Comparison of ENCODE assay signal across 18 cellular contexts in genomic region chr1:20373286-20373685, GRCh38.
A peak's percentile ranks its signal among the peaks of the same experiment; 100 is the strongest.
DNase-seq lines count a peak whose midpoint lies in the region; ATAC-seq, FAIRE-seq and TF ChIP-seq lines count a peak whose summit lies in the region.
"Had no signal": no experiment of that assay in that cellular context is flagged by ENCODE, and none has a peak within 500 bp of the region (broad histone marks: within the 10 kb centered on the region; RNA-seq: fewer than 3 reads in every experiment).

No MANE protein-coding gene starts in this region.

- TF ChIP-seq POLR2A in K562 (conservative IDR thresholded peaks at IDR 0.05): no peak

- no peak overlapping the region for H3K14ac ChIP-seq in H9 (ENCODE audit: insufficient read depth, low read length)

- TF ChIP-seq EP300 in K562 (IDR thresholded peaks at IDR 0.05; ENCODE audit: low read length): no peak

- no peak overlapping the region for H3K4me2 ChIP-seq in H9 (ENCODE audit: insufficient read depth, insufficient read length, low read length)
- H3K4me2 ChIP-seq in K562 (ENCODE audit: insufficient read depth, low read length): no peak overlapping the region
- no peak overlapping the region for H3K4me2 ChIP-seq in parathyroid adenoma (ENCODE audit: low read length)
- H3K4me2 ChIP-seq: PC-9 had no signal

- no peak overlapping the region for H2BK15ac ChIP-seq in H9 (ENCODE audit: low read depth, low read length)

- peaks cover 96% of the 10 kb centered on the region for H3K27me3 Mint-ChIP-seq in H9 (ENCODE audit: low read depth)

- no peak overlapping the region for H3K18ac ChIP-seq in H9 (ENCODE audit: insufficient read length, low read depth, low read length)

- no peak overlapping the region for H3K27ac ChIP-seq in H9 (ENCODE audit: insufficient read length, low read depth, low read length)
- no peak overlapping the region for H3K27ac ChIP-seq in K562 (ENCODE audit: extremely low read depth, low read depth, low read length)
- H3K27ac ChIP-seq in parathyroid adenoma: peak overlapping the region; percentile 51
- H3K27ac ChIP-seq: 22Rv1, GM23248, PC-9 had no signal

- H3K4me3 ChIP-seq in K562 (no peak overlapping the region), parathyroid adenoma (ENCODE audit: low read depth, low read length) (no peak overlapping the region)
- H3K4me3 ChIP-seq: GM23248, PC-9 had no signal

- POLR2A ChIA-PET in K562 (lab: Yijun Ruan, JAX): no interaction called here

- H2AK5ac ChIP-seq in H9 (ENCODE audit: insufficient read length, low read length): no peak overlapping the region

- no peak overlapping the region for H2BK120ac ChIP-seq in H9 (ENCODE audit: low read depth, low read length, poor library complexity, severe bottlenecking)

- no peaks in the 10 kb centered on the region for H3K36me3 Mint-ChIP-seq in H9 (ENCODE audit: insufficient read depth in 1 of 3, low read depth in 3 of 3)
- H3K36me3 Mint-ChIP-seq: CD4-positive, CD25-positive, alpha-beta regulatory T cell had no signal

- H3K79me2 ChIP-seq in H9 (ENCODE audit: insufficient read depth, low read length) (no peaks in the 10 kb centered on the region), K562 (ENCODE audit: control insufficient read depth, insufficient read depth, low read length) (no peaks in the 10 kb centered on the region), parathyroid adenoma (no peaks in the 10 kb centered on the region)

- TF ChIP-seq CTCF in H9 (conservative IDR thresholded peaks at IDR 0.05) (no peak), K562 (IDR thresholded peaks at IDR 0.05 in 2 of 3, conservative IDR thresholded peaks at IDR 0.05 in 1 of 3; ENCODE audit: insufficient read depth in 2 of 3, low read depth in 1 of 3, low read length in 3 of 3) (no peak), parathyroid adenoma (IDR thresholded peaks at IDR 0.05) (no peak)

- H3K9ac ChIP-seq in H9 (ENCODE audit: extremely low read depth, insufficient read length, low read length): no peak overlapping the region
- no peak overlapping the region for H3K9ac ChIP-seq in K562 (ENCODE audit: insufficient read depth in 1 of 2, low read depth in 2 of 2, low read length in 2 of 2)
- H3K9ac ChIP-seq in parathyroid adenoma: no peak overlapping the region
- H3K9ac ChIP-seq: GM23248 had no signal

- peak in 2 of 3 experiments; percentile 28 to 48 for DNase-seq in NCI-H1417 (lab: John Stamatoyannopoulos, UW)
- DNase-seq in NCI-H1417 treated with DMSO at 0.1 percent for 48 hours (lab: John Stamatoyannopoulos, UW): no peak
- peak; percentile 42 for DNase-seq in H9
- DNase-seq in K562 (ENCODE audit: extremely low read depth in 1 of 4, low spot score in 3 of 4): no peak
- DNase-seq in activated CD8-positive, alpha-beta memory T cell treated with anti-CD3 and anti-CD28 coated beads, Interleukin-2, amount 50 U/mL, for 48 hours: no peak
- DNase-seq in HuH-7 (ENCODE audit: low spot score): no peak
- DNase-seq: AML-193; CD4-positive, CD25-positive, alpha-beta regulatory T cell; DMS 273 treated with DMSO at 0.1 percent for 48 hours; NCI-H1436 treated with DMSO at 0.1 percent for 48 hours; NCI-H2029 had no signal

- peaks cover 2 to 12% of the 10 kb centered on the region in 2 experiments; a peak in 3 of 4 replicates for H3K4me1 Mint-ChIP-seq in H9
- H3K4me1 Mint-ChIP-seq: CD4-positive, CD25-positive, alpha-beta regulatory T cell had no signal

- FAIRE-seq in K562 (lab: Jason Lieb, UNC): no peak
- FAIRE-seq: G401.6 had no signal

- no peak overlapping the region for H3K56ac ChIP-seq in H9 (ENCODE audit: insufficient read length, low read depth, low read length)

- no peaks in the 10 kb centered on the region for H3K79me1 ChIP-seq in H9 (ENCODE audit: insufficient read depth, low read depth, low read length, poor library complexity, severe bottlenecking)

- ATAC-seq in K562 (no peak), HG02884 (IDR thresholded peaks at IDR 0.05; ENCODE audit: unreplicated experiment) (no peak)
- ATAC-seq: HCT116 had no signal

- H3K27ac Mint-ChIP-seq in H9: peak overlapping the region in 1 of 3 experiments; percentile 57; a peak in 1 of 7 replicates
- H3K27ac Mint-ChIP-seq: CD4-positive, CD25-positive, alpha-beta regulatory T cell had no signal

- no peaks in the 10 kb centered on the region for H3K9me1 ChIP-seq in K562 (ENCODE audit: control insufficient read depth, insufficient read depth, low read length)

- H4K5ac ChIP-seq in H9 (ENCODE audit: insufficient read length, low read depth, low read length): no peak overlapping the region

- H2BK12ac ChIP-seq in H9 (ENCODE audit: insufficient read length, low read depth, low read length): no peak overlapping the region

- no peak overlapping the region for H3K4ac ChIP-seq in H9 (ENCODE audit: low read depth, low read length)

- TF ChIP-seq RAD21 in K562 (CRISPR knock-in tag; conservative IDR thresholded peaks at IDR 0.05 in 1 of 2, IDR thresholded peaks at IDR 0.05 in 1 of 2): no peak

- no peak overlapping the region for H2BK20ac ChIP-seq in H9 (ENCODE audit: low read depth, low read length, poor library complexity, severe bottlenecking)

- H4K20me1 ChIP-seq in H9 (ENCODE audit: control insufficient read depth, insufficient read depth, insufficient read length) (no peaks in the 10 kb centered on the region), K562 (replicated peaks; ENCODE audit: control insufficient read depth, insufficient read depth, low read length) (peaks cover 6% of the 10 kb centered on the region)

- H3K36me3 ChIP-seq in K562 (ENCODE audit: control insufficient read depth, insufficient read depth, low read length) (no peaks in the 10 kb centered on the region), parathyroid adenoma (ENCODE audit: control insufficient read depth, insufficient read depth, low read length) (no peaks in the 10 kb centered on the region)

- H3K9me3 Mint-ChIP-seq in H9: no peaks in the 10 kb centered on the region; a peak in 1 of 5 replicates
- H3K9me3 Mint-ChIP-seq: CD4-positive, CD25-positive, alpha-beta regulatory T cell had no signal

- H4K91ac ChIP-seq in H9 (ENCODE audit: insufficient read length, low read depth, low read length): no peak overlapping the region

- CTCF ChIA-PET in K562 (lab: Yijun Ruan, JAX; ENCODE audit: low intra/inter-chr PET ratio): no interaction called here

- no peak overlapping the region for H3T11ph ChIP-seq in H9 (ENCODE audit: low read length)

- no peaks in the 10 kb centered on the region for H3K9me3 ChIP-seq in H9 (ENCODE audit: control insufficient read depth, low read depth, low read length)
- no peaks in the 10 kb centered on the region for H3K9me3 ChIP-seq in K562 (replicated peaks; ENCODE audit: control insufficient read depth, insufficient read depth, low read depth, low read length)
- H3K9me3 ChIP-seq in parathyroid adenoma (ENCODE audit: control insufficient read depth, low read length): no peaks in the 10 kb centered on the region

- H2BK5ac ChIP-seq in H9 (ENCODE audit: insufficient read length, low read length): no peak overlapping the region

- H3K27me3 ChIP-seq in H9 (ENCODE audit: insufficient read depth, low read length): peaks cover 3% of the 10 kb centered on the region; the same call in 1 of the 2 replicates
- H3K27me3 ChIP-seq in K562 (ENCODE audit: control insufficient read depth in 2 of 2, insufficient read depth in 2 of 2, low read length in 2 of 2): peaks cover 6 to 26% of the 10 kb centered on the region in 2 experiments; a peak in 4 of 5 replicates
- H3K27me3 ChIP-seq in parathyroid adenoma (ENCODE audit: control insufficient read depth, insufficient read depth, low read length): no peaks in the 10 kb centered on the region

- in situ Hi-C loops in K562 (cut with MboI): loop anchor here (5.0 kb wide), 1 partner anchor 119 kb away; no protein-coding TSS in a partner anchor

- H3K23ac ChIP-seq in H9 (ENCODE audit: insufficient read length, low read depth, low read length): no peak overlapping the region

- BruUV-seq in K562 (replicated peaks; lab: Mats Ljungman, UMichigan): no TSS peak

- WGBS in H9 (ENCODE audit: extremely low coverage, insufficient read length, low lambda C conversion rate): no CpG with 5 or more reads among the region's 8 CpGs
- 3% methylated on average over 8 of the region's 8 CpGs for WGBS in K562 (ENCODE audit: insufficient coverage, low coverage, missing lambda C conversion rate)

- H3K4me3 Mint-ChIP-seq in H9: no peak overlapping the region
- H3K4me3 Mint-ChIP-seq: CD4-positive, CD25-positive, alpha-beta regulatory T cell had no signal

- H3K23me2 ChIP-seq in H9 (ENCODE audit: insufficient read length, low read depth, low read length, poor library complexity, severe bottlenecking): no peaks in the 10 kb centered on the region

- H4K8ac ChIP-seq in H9 (replicated peaks; ENCODE audit: insufficient read length, low read depth, low read length): no peak overlapping the region

- intact Hi-C loops in K562 (cut with micrococcal nuclease): no loop called here

- H2AFZ ChIP-seq in H9 (ENCODE audit: low read length) (no peak overlapping the region), K562 (ENCODE audit: low read depth, low read length) (no peak overlapping the region), parathyroid adenoma (peak overlapping the region; percentile 42)
- H2AFZ ChIP-seq: GM23248, PC-9 had no signal

- H3K4me1 ChIP-seq in H9 (ENCODE audit: insufficient read depth, low read length) (no peaks in the 10 kb centered on the region), K562 (replicated peaks in 1 of 2; ENCODE audit: control insufficient read depth in 2 of 2, insufficient read depth in 2 of 2, low read length in 2 of 2) (no peaks in the 10 kb centered on the region), parathyroid adenoma (peaks cover 13% of the 10 kb centered on the region)

TF ChIP-seq in K562, 482 proteins besides CTCF, POLR2A, EP300 and RAD21:
- TF ChIP-seq SIN3B (IDR thresholded peaks at IDR 0.05; ENCODE audit: low read depth) (no peak), SPI1 (IDR thresholded peaks at IDR 0.05; ENCODE audit: borderline replicate concordance, low read depth, low read length) (0 out of 2 replicates have a peak, but pooled peaks have one; percentile 8), ARHGAP35 (IDR thresholded peaks at IDR 0.05; ENCODE audit: partially characterized antibody) (no peak), PYGO2 (tag; IDR thresholded peaks at IDR 0.05) (no peak)

Comparison
In these comparisons a context has a peak if more than half of its experiments do, and no peak if none do; other contexts are left out.
1. DNase-seq: peak in NCI-H1417 (2 of 3) and H9 (single experiment); none in NCI-H1417 treated with DMSO at 0.1 percent for 48 hours (single experiment), K562 (0 of 4), activated CD8-positive, alpha-beta memory T cell treated with anti-CD3 and anti-CD28 coated beads, Interleukin-2, amount 50 U/mL, for 48 hours (single experiment) and HuH-7 (single experiment).